23 cellular contexts compared by ENCODE assay signal in genomic region chr9:23041466-23041865, GRCh38.
"Had no signal": no experiment of that assay in that cellular context is flagged by ENCODE, and none has a peak within 500 bp of the region (broad histone marks: within the 10 kb centered on the region; RNA-seq: fewer than 3 reads in every experiment).

No MANE protein-coding gene starts in this region.

- H3K27ac Mint-ChIP-seq: memory B cell; natural killer cell; stimulated activated effector memory CD8-positive, alpha-beta T cell treated with anti-CD3 and anti-CD28 coated beads, Interleukin-12 subunit alpha, Interleukin-12 subunit beta, amount 100 ng/mL, for 72 hours had no signal

- H3K4me1 ChIP-seq: psoas muscle, sigmoid colon, stomach, testis, tibial artery, upper lobe of right lung, uterus had no signal

- H3K27me3 Mint-ChIP-seq: memory B cell had no signal

- H3K4me1 Mint-ChIP-seq: memory B cell; natural killer cell; stimulated activated effector memory CD8-positive, alpha-beta T cell treated with anti-CD3 and anti-CD28 coated beads, Interleukin-12 subunit alpha, Interleukin-12 subunit beta, amount 100 ng/mL, for 72 hours had no signal

- H3K4me3 ChIP-seq: coronary artery, lung, ovary, psoas muscle, sigmoid colon, stomach, testis, tibial artery, upper lobe of right lung, uterus had no signal

- H3K36me3 ChIP-seq: ovary, sigmoid colon, stomach, tibial artery, upper lobe of right lung, uterus had no signal

- H3K27ac ChIP-seq: coronary artery, ovary, psoas muscle, sigmoid colon, stomach, testis, tibial artery, upper lobe of right lung, uterus had no signal

- DNase-seq: dermis blood vessel endothelial cell; effector memory CD4-positive, alpha-beta T cell; head of caudate nucleus; kidney; natural killer cell; ovary; posterior cingulate gyrus; psoas muscle; right cardiac atrium; sigmoid colon; stimulated activated CD4-positive, alpha-beta T cell treated with anti-CD3 and anti-CD28 coated beads, Interleukin-2, amount 100 ng/mL, for 24 hours; stimulated activated CD4-positive, alpha-beta T cell treated with anti-CD3 and anti-CD28 coated beads, Interleukin-4, amount 100 ng/mL, for 24 hours; stimulated activated naive CD4-positive, alpha-beta T cell treated with Interleukin-2 at 50 U/mL for 16 hours; stomach; testis; tibial artery; upper lobe of right lung; uterus had no signal

- H3K36me3 Mint-ChIP-seq: memory B cell; stimulated activated effector memory CD8-positive, alpha-beta T cell treated with anti-CD3 and anti-CD28 coated beads, Interleukin-12 subunit alpha, Interleukin-12 subunit beta, amount 100 ng/mL, for 72 hours had no signal

- H3K4me3 Mint-ChIP-seq: memory B cell; natural killer cell; stimulated activated effector memory CD8-positive, alpha-beta T cell treated with anti-CD3 and anti-CD28 coated beads, Interleukin-12 subunit alpha, Interleukin-12 subunit beta, amount 100 ng/mL, for 72 hours had no signal

- H3K27me3 ChIP-seq: ovary, sigmoid colon, stomach, testis, tibial artery, upper lobe of right lung, uterus had no signal

- ATAC-seq: natural killer cell; psoas muscle; right cardiac atrium; stimulated activated effector memory CD8-positive, alpha-beta T cell treated with anti-CD3 and anti-CD28 coated beads, Interleukin-12 subunit alpha, Interleukin-12 subunit beta, amount 100 ng/mL, for 72 hours; upper lobe of right lung had no signal

- H3K9me3 ChIP-seq: ovary, psoas muscle, sigmoid colon, testis, tibial artery, upper lobe of right lung, uterus had no signal

- FAIRE-seq: frontal cortex, kidney had no signal
